ENCODE assay signal across 9 cellular contexts in the genomic region with DNA sequence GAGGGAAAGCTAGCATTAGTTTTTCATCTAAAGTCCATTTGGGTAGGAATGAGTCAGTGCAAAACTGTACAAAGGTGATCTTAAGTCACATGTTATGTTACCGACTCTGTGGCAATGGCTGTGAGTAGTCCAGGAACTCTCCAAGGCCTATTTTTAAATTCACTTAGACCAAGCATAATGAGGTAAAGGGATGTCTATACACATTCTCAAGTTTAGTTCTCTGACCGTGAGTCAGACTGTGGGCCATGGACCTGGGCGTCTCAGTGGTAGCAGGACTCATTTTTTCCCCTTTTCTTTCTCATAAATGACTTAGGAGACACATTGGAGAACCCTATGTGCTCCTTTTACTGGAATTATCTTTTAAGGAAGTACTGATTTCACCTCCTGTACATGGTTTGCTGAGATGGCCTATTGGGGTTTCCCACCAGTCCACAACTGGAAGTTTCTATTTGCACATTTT.
A peak's percentile ranks its signal among the peaks of the same experiment; 100 is the strongest.
DNase-seq lines count a peak whose midpoint lies in the region; ATAC-seq, FAIRE-seq and TF ChIP-seq lines count a peak whose summit lies in the region.
"Had no signal": no experiment of that assay in that cellular context is flagged by ENCODE, and none has a peak within 500 bp of the region (broad histone marks: within the 10 kb centered on the region; RNA-seq: fewer than 3 reads in every experiment).

No MANE protein-coding gene starts in this region.

- peaks cover 12 to 25% of the 10 kb centered on the region in 2 donors for H3K4me1 Mint-ChIP-seq in effector memory CD8-positive, alpha-beta T cell (ENCODE audit: low read depth in 2 of 2)

- H3F3A ChIP-seq in PC-9 (ENCODE audit: insufficient read depth, low read depth): peaks cover 13% of the 10 kb centered on the region

- no peaks in the 10 kb centered on the region for H3K9me3 Mint-ChIP-seq in effector memory CD8-positive, alpha-beta T cell

- no peaks in the 10 kb centered on the region for H3K79me2 ChIP-seq in PC-9 (ENCODE audit: low read depth)

- DNase-seq in PC-9 (peak; percentile 39 to 64), foreskin fibroblast (peak; percentile 70 to 73), urothelium cell line (ENCODE audit: low spot score) (no peak), NCI-H2227 (lab: John Stamatoyannopoulos, UW; ENCODE audit: unreplicated experiment) (no peak)
- peak; percentile 69 for DNase-seq in stimulated activated CD4-positive, alpha-beta T cell treated with anti-CD3 and anti-CD28 coated beads, Interleukin-1b, Interleukin-23, amount 100 ng/mL, for 48 hours
- DNase-seq in effector memory CD8-positive, alpha-beta T cell: no peak
- DNase-seq: amniotic stem cell, NCI-H2227 treated with DMSO at 0.1 percent for 48 hours had no signal

- peak; percentile 50 for ATAC-seq in GM21447 (IDR thresholded peaks at IDR 0.05; ENCODE audit: unreplicated experiment)
- no peak for ATAC-seq in effector memory CD8-positive, alpha-beta T cell (replicated peaks)

- no peak for TF ChIP-seq CTCF in PC-9 (conservative IDR thresholded peaks at IDR 0.05)
- TF ChIP-seq CTCF in foreskin fibroblast (IDR thresholded peaks at IDR 0.05; ENCODE audit: low read depth, low read length): no peak

- H3K27ac ChIP-seq in PC-9: peak overlapping the region; percentile 11; the same call in 1 of the 2 replicates

- no peak overlapping the region for H3K4me3 ChIP-seq in PC-9
- H3K4me3 ChIP-seq in foreskin fibroblast (ENCODE audit: low read depth in 1 of 2, low read length in 2 of 2): no peak overlapping the region

- H3K36me3 Mint-ChIP-seq in effector memory CD8-positive, alpha-beta T cell (ENCODE audit: insufficient read depth): no peaks in the 10 kb centered on the region

- H3K27me3 Mint-ChIP-seq in effector memory CD8-positive, alpha-beta T cell: no peaks in the 10 kb centered on the region

- FAIRE-seq in urothelium cell line (lab: Jason Lieb, UNC): no peak

- no peaks in the 10 kb centered on the region for H3K9me2 ChIP-seq in PC-9 (ENCODE audit: insufficient read depth)

- intact Hi-C loops in PC-9 (cut with micrococcal nuclease; ENCODE audit: unreplicated experiment): loop anchor here (5.0 kb wide), 4 partner anchors 416 to 621 kb away; a partner anchor contains a TSS

- CTCF ChIA-PET in PC-9 (lab: Charles Lee): no interaction called here

- peaks cover 8% of the 10 kb centered on the region; the same call in 1 of the 2 replicates for H3K9me3 ChIP-seq in PC-9 (ENCODE audit: insufficient read depth, low read depth)

- H3K27ac Mint-ChIP-seq in effector memory CD8-positive, alpha-beta T cell: no peak overlapping the region

- no peaks in the 10 kb centered on the region for H3K27me3 ChIP-seq in PC-9 (ENCODE audit: insufficient read depth, low read depth)

- POLR2A ChIA-PET in PC-9 (lab: Charles Lee; ENCODE audit: unreplicated experiment): interaction anchor here (0.5 to 0.7 kb wide), 3 partner anchors 50 to 518 kb away, joined by 3 to 9 read pairs (median 4); no protein-coding TSS in a partner anchor

- H3K4me2 ChIP-seq in PC-9: 0 out of 2 replicates have a peak overlapping the region, but pooled peaks have one; percentile 4

- H3K4me3 Mint-ChIP-seq in effector memory CD8-positive, alpha-beta T cell: no peak overlapping the region

- no peaks in the 10 kb centered on the region for H3K36me3 ChIP-seq in PC-9 (ENCODE audit: low read depth)

- H3K4me1 ChIP-seq in PC-9 (replicated peaks; ENCODE audit: insufficient read depth): peaks cover 38% of the 10 kb centered on the region

- H2AFZ ChIP-seq in PC-9: no peak overlapping the region

- BruUV-seq in PC-9 (replicated peaks; lab: Mats Ljungman, UMichigan): no TSS peak

- no peaks in the 10 kb centered on the region for H4K20me1 ChIP-seq in PC-9 (ENCODE audit: insufficient read depth)

Comparison
In these comparisons a context has a peak if more than half of its experiments do, and no peak if none do; other contexts are left out.
1. DNase-seq: peak in PC-9 (2 of 2), foreskin fibroblast (2 of 2) and stimulated activated CD4-positive, alpha-beta T cell treated with anti-CD3 and anti-CD28 coated beads, Interleukin-1b, Interleukin-23, amount 100 ng/mL, for 48 hours (single experiment); none in effector memory CD8-positive, alpha-beta T cell (0 of 3), urothelium cell line (single experiment) and NCI-H2227 (single experiment).